ENCODE assay signal across 8 cellular contexts in genomic region chr6:34284563-34285545, GRCh38. TPM values are rescaled to one million over a fixed set of nuclear protein-coding genes. Genes with fewer than 3 reads are reported as not detected.
DNase-seq lines count a peak whose midpoint lies in the region; ATAC-seq and TF ChIP-seq lines count a peak whose summit lies in the region.

No MANE protein-coding gene starts in this region.

- H3K27me3 ChIP-seq in lower lobe of right lung (ENCODE audit: low read depth): no peaks in the 10 kb centered on the region

- no peaks in the 10 kb centered on the region for H3K27me3 Mint-ChIP-seq in stimulated activated naive CD8-positive, alpha-beta T cell treated with anti-CD3 and anti-CD28 coated beads, Interleukin-15, amount 100 ng/mL, for 72 hours

- H3K4me3 ChIP-seq in AG04449 (ENCODE audit: low read depth, low read length): no peak overlapping the region
- no peak overlapping the region for H3K4me3 ChIP-seq in cardiac fibroblast (replicated peaks in 1 of 2; ENCODE audit: low read depth in 2 of 2, low read length in 2 of 2)
- H3K4me3 ChIP-seq in lower lobe of right lung: no peak overlapping the region

- intact Hi-C loops in lower lobe of right lung (cut with DNase I): no loop called here

- H3K27ac ChIP-seq in lower lobe of right lung: peak overlapping the region; percentile 56

- H3K4me1 ChIP-seq in lower lobe of right lung: peaks cover 37% of the 10 kb centered on the region

- TF ChIP-seq CTCF in AG04449 (IDR thresholded peaks at IDR 0.05; ENCODE audit: insufficient read depth, low read length, missing control alignments) (no peak), cardiac fibroblast (IDR thresholded peaks at IDR 0.05; ENCODE audit: low read depth, low read length) (no peak), lower lobe of right lung (IDR thresholded peaks at IDR 0.05) (no peak)

- CTCF ChIA-PET in AG04449 (lab: Yijun Ruan, JAX): no interaction called here

- peaks cover 6% of the 10 kb centered on the region for H3K36me3 ChIP-seq in lower lobe of right lung

- no peaks in the 10 kb centered on the region for H3K9me3 Mint-ChIP-seq in stimulated activated naive CD8-positive, alpha-beta T cell treated with anti-CD3 and anti-CD28 coated beads, Interleukin-15, amount 100 ng/mL, for 72 hours

- H3K4me1 Mint-ChIP-seq in stimulated activated naive CD8-positive, alpha-beta T cell treated with anti-CD3 and anti-CD28 coated beads, Interleukin-15, amount 100 ng/mL, for 72 hours: peaks cover 17% of the 10 kb centered on the region

- POLR2A ChIA-PET in AG04449 (lab: Yijun Ruan, JAX): no interaction called here

- ATAC-seq in lower lobe of right lung: peak; percentile 84 to 91
- no peak for ATAC-seq in GM21367 (IDR thresholded peaks at IDR 0.05; ENCODE audit: unreplicated experiment)
- ATAC-seq in GM21619 (IDR thresholded peaks at IDR 0.05; ENCODE audit: unreplicated experiment): no peak
- no peak for ATAC-seq in stimulated activated naive CD8-positive, alpha-beta T cell treated with anti-CD3 and anti-CD28 coated beads, Interleukin-15, amount 100 ng/mL, for 72 hours

- peak; percentile 57 for DNase-seq in AG04449 (ENCODE audit: low read depth, low spot score)
- peak; percentile 67 for DNase-seq in KG1 (lab: John Stamatoyannopoulos, UW)
- DNase-seq in cardiac fibroblast (ENCODE audit: low read depth in 2 of 2): peak; percentile 88 to 90
- peak; percentile 76 for DNase-seq in lower lobe of right lung
- DNase-seq in stimulated activated naive CD8-positive, alpha-beta T cell treated with anti-CD3 and anti-CD28 coated beads, Interleukin-15, amount 100 ng/mL, for 72 hours: no peak
- no peak for DNase-seq in NCI-H226

- H3K27ac Mint-ChIP-seq in stimulated activated naive CD8-positive, alpha-beta T cell treated with anti-CD3 and anti-CD28 coated beads, Interleukin-15, amount 100 ng/mL, for 72 hours: peak overlapping the region in 1 of 2 donors; percentile 91

- no peaks in the 10 kb centered on the region for H3K9me3 ChIP-seq in lower lobe of right lung

- no peak overlapping the region for H3K4me3 Mint-ChIP-seq in stimulated activated naive CD8-positive, alpha-beta T cell treated with anti-CD3 and anti-CD28 coated beads, Interleukin-15, amount 100 ng/mL, for 72 hours

RNA-seq across cellular contexts. Expression of gene SMIM29, which starts 36.0 kb away (rescaled TPM):
- total RNA-seq in lower lobe of right lung: 29.8 TPM

RNA-seq across cellular contexts. Expression of gene HMGA1, which starts 48.2 kb away (rescaled TPM):
- total RNA-seq in lower lobe of right lung: 63.5 TPM

Comparison
In these comparisons a context has a peak if more than half of its experiments do, and no peak if none do; other contexts are left out.
1. DNase-seq: peak in AG04449 (single experiment), KG1 (single experiment), cardiac fibroblast (2 of 2) and lower lobe of right lung (single experiment); none in stimulated activated naive CD8-positive, alpha-beta T cell treated with anti-CD3 and anti-CD28 coated beads, Interleukin-15, amount 100 ng/mL, for 72 hours (0 of 2) and NCI-H226 (single experiment).
2. ATAC-seq: peak in lower lobe of right lung (2 of 2); none in GM21367 (single experiment), GM21619 (single experiment) and stimulated activated naive CD8-positive, alpha-beta T cell treated with anti-CD3 and anti-CD28 coated beads, Interleukin-15, amount 100 ng/mL, for 72 hours (single experiment).